In the genomic region with DNA sequence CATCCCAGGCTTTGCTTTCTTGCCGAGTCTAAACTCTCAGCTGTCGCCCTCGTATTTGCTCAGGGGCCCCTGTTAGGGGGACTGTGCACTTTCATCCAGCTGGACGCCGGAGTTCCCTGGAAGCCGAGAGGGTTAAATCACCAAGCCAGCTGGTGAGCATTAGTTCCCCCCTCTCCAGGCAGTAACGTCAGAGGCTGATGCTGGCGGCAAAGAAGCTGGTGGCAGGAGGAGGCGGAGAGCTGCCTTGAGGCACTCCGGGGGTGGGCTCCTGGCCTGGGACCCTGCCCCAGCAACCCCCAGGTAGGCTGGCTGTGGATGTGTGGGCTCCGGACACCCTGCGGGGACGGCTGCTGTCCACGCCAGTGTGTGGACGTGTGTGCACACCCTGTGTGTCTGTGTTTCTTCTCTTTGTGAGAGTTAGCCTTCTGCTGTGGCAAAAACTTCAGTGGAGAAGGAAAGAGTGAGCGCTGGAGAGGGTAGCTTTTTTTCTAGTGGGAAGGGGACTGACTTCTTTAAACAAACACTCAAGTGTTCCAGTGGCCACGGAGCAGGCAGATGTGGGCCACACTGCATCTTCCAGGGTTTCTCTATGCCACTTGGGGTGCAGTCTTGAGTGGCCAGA, we compare ENCODE assay signal across 9 cellular contexts.
DNase-seq lines count a peak whose midpoint lies in the region; TF ChIP-seq lines count a peak whose summit lies in the region.
"Had no signal": no experiment of that assay in that cellular context is flagged by ENCODE, and none has a peak within 500 bp of the region (broad histone marks: within the 10 kb centered on the region; RNA-seq: fewer than 3 reads in every experiment).

No MANE protein-coding gene starts in this region.

- H3K36me3 ChIP-seq in breast epithelium, result no peaks in the 10 kb centered on the region
- H3K36me3 ChIP-seq in mesodermal cell (ENCODE audit: control insufficient read depth, insufficient read depth, low read length), result peaks cover 36% of the 10 kb centered on the region
- no peaks in the 10 kb centered on the region for H3K36me3 ChIP-seq in vagina
- H3K36me3 ChIP-seq in CD4-positive, alpha-beta memory T cell (ENCODE audit: insufficient read depth, low read length), result no peaks in the 10 kb centered on the region

- no peaks in the 10 kb centered on the region for H3K4me1 ChIP-seq in breast epithelium
- H3K4me1 ChIP-seq in mesodermal cell (ENCODE audit: control insufficient read depth, insufficient read depth, low read length, poor library complexity, severe bottlenecking), result peaks cover 34% of the 10 kb centered on the region
- H3K4me1 ChIP-seq in vagina, result peaks cover 16% of the 10 kb centered on the region
- H3K4me1 ChIP-seq in CD4-positive, alpha-beta memory T cell (ENCODE audit: insufficient read depth, low read length), result no peaks in the 10 kb centered on the region

- H3K36me3 Mint-ChIP-seq in MCF 10A (ENCODE audit: insufficient read depth, unreplicated experiment), result no peaks in the 10 kb centered on the region
- H3K36me3 Mint-ChIP-seq in CD4-positive, alpha-beta memory T cell, result no peaks in the 10 kb centered on the region

- TF ChIP-seq POLR2A in breast epithelium (IDR thresholded peaks at IDR 0.05) (no peak), vagina (IDR thresholded peaks at IDR 0.05) (no peak)

- peak overlapping the region; percentile 14 to 74 for H3K27ac ChIP-seq in breast epithelium
- H3K27ac ChIP-seq in mesodermal cell (ENCODE audit: low read depth, low read length, severe bottlenecking), result peak overlapping the region; percentile 36
- no peak overlapping the region for H3K27ac ChIP-seq in vagina
- H3K27ac ChIP-seq in CD4-positive, alpha-beta memory T cell (ENCODE audit: low read depth, low read length), result no peak overlapping the region

- no peak overlapping the region for H3K27ac Mint-ChIP-seq in MCF 10A (ENCODE audit: low read depth, unreplicated experiment)
- no peak overlapping the region for H3K27ac Mint-ChIP-seq in CD4-positive, alpha-beta memory T cell

- no peak for DNase-seq in breast epithelium (ENCODE audit: low spot score in 2 of 2)
- no peak for DNase-seq in MCF 10A (ENCODE audit: unreplicated experiment)
- peak; percentile 78 for DNase-seq in astrocyte of the spinal cord (ENCODE audit: low read depth, low spot score)
- DNase-seq in vagina (ENCODE audit: extremely low spot score in 2 of 2), result no peak
- no peak for DNase-seq in CD4-positive, alpha-beta memory T cell
- no peak for DNase-seq in activated naive CD4-positive, alpha-beta T cell treated with Interleukin-2 at 50 U/mL for 16 hours
- DNase-seq in SKM-1 (lab: John Stamatoyannopoulos, UW; ENCODE audit: unreplicated experiment), result no peak
- DNase-seq: NCI-H2081 treated with DMSO at 0.1 percent for 48 hours had no signal

- intact Hi-C loops in breast epithelium (cut with DNase I; ENCODE audit: low total_unique reads), result no loop called here
- intact Hi-C loops in MCF 10A (cut with micrococcal nuclease), result no loop called here
- intact Hi-C loops in vagina (cut with DNase I), result no loop called here
- intact Hi-C loops in CD4-positive, alpha-beta memory T cell (cut with micrococcal nuclease), result no loop called here

- H3K4me3 ChIP-seq in breast epithelium (peak overlapping the region in 1 of 3 donors; percentile 49), astrocyte of the spinal cord (ENCODE audit: low read depth, low read length) (peak overlapping the region; percentile 11), mesodermal cell (ENCODE audit: extremely low read depth, insufficient read depth, low read length, poor library complexity, severe bottlenecking) (no peak overlapping the region), vagina (peak overlapping the region; percentile 4 to 13)
- no peak overlapping the region for H3K4me3 ChIP-seq in CD4-positive, alpha-beta memory T cell (ENCODE audit: low read length in 2 of 2)

- no peaks in the 10 kb centered on the region for H3K9me3 Mint-ChIP-seq in MCF 10A (ENCODE audit: unreplicated experiment)
- no peaks in the 10 kb centered on the region for H3K9me3 Mint-ChIP-seq in CD4-positive, alpha-beta memory T cell

- CTCF ChIA-PET in MCF 10A (lab: Yijun Ruan, JAX), result interaction anchor here (0.6 to 1.2 kb wide), 3 partner anchors 10 to 62 kb away, joined by 3 to 4 read pairs (median 3); no protein-coding TSS in a partner anchor
- CTCF ChIA-PET in CD4-positive, alpha-beta memory T cell (lab: Charles Lee; ENCODE audit: partially characterized antibody), result no interaction called here

- H3K9me3 ChIP-seq in breast epithelium, result no peaks in the 10 kb centered on the region
- H3K9me3 ChIP-seq in mesodermal cell (ENCODE audit: control insufficient read depth, low read length), result no peaks in the 10 kb centered on the region
- H3K9me3 ChIP-seq in vagina, result no peaks in the 10 kb centered on the region
- H3K9me3 ChIP-seq in CD4-positive, alpha-beta memory T cell (ENCODE audit: control insufficient read depth in 1 of 2, low read length in 2 of 2), result no peaks in the 10 kb centered on the region

- peaks cover 6% of the 10 kb centered on the region for H3K4me1 Mint-ChIP-seq in MCF 10A (ENCODE audit: insufficient read depth, unreplicated experiment)
- H3K4me1 Mint-ChIP-seq in CD4-positive, alpha-beta memory T cell, result no peaks in the 10 kb centered on the region

- no peak overlapping the region for H3K4me3 Mint-ChIP-seq in MCF 10A (ENCODE audit: unreplicated experiment)
- no peak overlapping the region for H3K4me3 Mint-ChIP-seq in CD4-positive, alpha-beta memory T cell

- no TSS peak for BruUV-seq in MCF 10A (replicated peaks; lab: Mats Ljungman, UMichigan)

- in situ Hi-C loops in astrocyte of the spinal cord (cut with HindIII; ENCODE audit: low sequenced_read_pairs), result no loop called here

- H3K27me3 ChIP-seq in breast epithelium (no peaks in the 10 kb centered on the region), vagina (no peaks in the 10 kb centered on the region)
- no peaks in the 10 kb centered on the region for H3K27me3 ChIP-seq in CD4-positive, alpha-beta memory T cell (ENCODE audit: insufficient read depth, low read length)

- no peaks in the 10 kb centered on the region for H3K27me3 Mint-ChIP-seq in MCF 10A (ENCODE audit: insufficient read depth, unreplicated experiment)
- peaks cover 0 to 4% of the 10 kb centered on the region in 2 donors for H3K27me3 Mint-ChIP-seq in CD4-positive, alpha-beta memory T cell

- 51 to 65% methylated on average over 12 of the region's 17 CpGs for WGBS in mesodermal cell (ENCODE audit: insufficient coverage in 2 of 2), 2 experiments

- POLR2A ChIA-PET in MCF 10A (lab: Yijun Ruan, JAX), result no interaction called here
- POLR2A ChIA-PET in CD4-positive, alpha-beta memory T cell (lab: Charles Lee; ENCODE audit: partially characterized antibody), result no interaction called here

- TF ChIP-seq CTCF in breast epithelium (IDR thresholded peaks at IDR 0.05) (no peak), MCF 10A (IDR thresholded peaks at IDR 0.05; ENCODE audit: unreplicated experiment) (no peak), astrocyte of the spinal cord (IDR thresholded peaks at IDR 0.05; ENCODE audit: low read depth, low read length) (no peak), vagina (IDR thresholded peaks at IDR 0.05) (no peak)

Comparison
In these comparisons a context has a peak if more than half of its experiments do, and no peak if none do; other contexts are left out.
1. H3K27ac ChIP-seq: peak in breast epithelium (2 of 2) and mesodermal cell (single experiment); none in vagina (single experiment) and CD4-positive, alpha-beta memory T cell (single experiment).
2. H3K4me3 ChIP-seq: peak in astrocyte of the spinal cord (single experiment) and vagina (2 of 2); none in mesodermal cell (single experiment) and CD4-positive, alpha-beta memory T cell (0 of 2).